Comparison of ENCODE assay signal across 12 cellular contexts in genomic region chr14:99879401-99880295, GRCh38.
DNase-seq lines count a peak whose midpoint lies in the region; ATAC-seq and TF ChIP-seq lines count a peak whose summit lies in the region.
"Had no signal": no experiment of that assay in that cellular context is flagged by ENCODE, and none has a peak within 500 bp of the region (broad histone marks: within the 10 kb centered on the region; RNA-seq: fewer than 3 reads in every experiment).

No MANE protein-coding gene starts in this region.

- H3K79me2 ChIP-seq in osteoblast (ENCODE audit: insufficient read depth, low read length): peaks cover 6% of the 10 kb centered on the region

- H3K9me3 ChIP-seq in osteoblast (ENCODE audit: low read depth, low read length): no peaks in the 10 kb centered on the region

- H3K36me3 Mint-ChIP-seq in nephron progenitor cell (ENCODE audit: low read depth): peaks cover 29% of the 10 kb centered on the region
- H3K36me3 Mint-ChIP-seq: CD4-positive, alpha-beta memory T cell had no signal

- no peaks in the 10 kb centered on the region for H3K27me3 ChIP-seq in osteoblast (ENCODE audit: insufficient read depth, low read length)
- H3K27me3 ChIP-seq in H7 (ENCODE audit: control insufficient read depth, insufficient read depth, low read length): no peaks in the 10 kb centered on the region; the same call in 1 of the 2 replicates

- H4K20me1 ChIP-seq in osteoblast (ENCODE audit: insufficient read depth, low read length): peaks cover 6% of the 10 kb centered on the region

- no peak overlapping the region for H3K4me3 ChIP-seq in epithelial cell of esophagus (ENCODE audit: low read length)
- H3K4me3 ChIP-seq in osteoblast (ENCODE audit: insufficient read depth, low read length): peak overlapping the region; percentile 41
- H3K4me3 ChIP-seq in H7 (ENCODE audit: insufficient read depth, low read depth, low read length): no peak overlapping the region

- no peak for ATAC-seq in GM19397 (IDR thresholded peaks at IDR 0.05; ENCODE audit: unreplicated experiment)

- H3K4me2 ChIP-seq in osteoblast (ENCODE audit: insufficient read depth, low read length): peak overlapping the region; percentile 83

- H3K4me1 ChIP-seq in osteoblast (ENCODE audit: insufficient read depth, low read length): peaks cover 20% of the 10 kb centered on the region

- no peak overlapping the region for H3K27ac Mint-ChIP-seq in nephron progenitor cell
- H3K27ac Mint-ChIP-seq: CD4-positive, alpha-beta memory T cell had no signal

- H3K4me1 Mint-ChIP-seq in nephron progenitor cell: peaks cover 47% of the 10 kb centered on the region
- H3K4me1 Mint-ChIP-seq: CD4-positive, alpha-beta memory T cell had no signal

- peak overlapping the region; percentile 85 for H3K27ac ChIP-seq in osteoblast (ENCODE audit: low read depth, low read length)

- peaks cover 22% of the 10 kb centered on the region for H3K27me3 Mint-ChIP-seq in nephron progenitor cell (ENCODE audit: low read depth, poor library complexity)

- H3K36me3 ChIP-seq in osteoblast (ENCODE audit: insufficient read depth, low read length) (no peaks in the 10 kb centered on the region), H7 (replicated peaks; ENCODE audit: control insufficient read depth, insufficient read depth, low read length) (no peaks in the 10 kb centered on the region)

- H3K4me3 Mint-ChIP-seq in nephron progenitor cell: no peak overlapping the region
- H3K4me3 Mint-ChIP-seq: CD4-positive, alpha-beta memory T cell had no signal

- H3K9me3 Mint-ChIP-seq in nephron progenitor cell: no peaks in the 10 kb centered on the region
- H3K9me3 Mint-ChIP-seq: CD4-positive, alpha-beta memory T cell had no signal

- no peak overlapping the region for H2AFZ ChIP-seq in osteoblast (ENCODE audit: low read length)

- TF ChIP-seq CTCF in AG09319 (IDR thresholded peaks at IDR 0.05; ENCODE audit: low read depth, low read length) (no peak), epithelial cell of esophagus (IDR thresholded peaks at IDR 0.05; ENCODE audit: insufficient read depth, low read depth, low read length, missing control alignments) (no peak), osteoblast (IDR thresholded peaks at IDR 0.05; ENCODE audit: extremely low read depth, low read depth, low read length) (no peak), nephron progenitor cell (IDR thresholded peaks at IDR 0.05) (no peak)

- DNase-seq in AG09319 (ENCODE audit: extremely low read depth, low read depth): peak; percentile 52
- peak; percentile 80 for DNase-seq in NCI-H82 (lab: John Stamatoyannopoulos, UW)
- DNase-seq in epithelial cell of esophagus (ENCODE audit: low read depth): peak; percentile 21
- DNase-seq in osteoblast (ENCODE audit: insufficient read length, low spot score, missing footprints): peak; percentile 74
- no peak for DNase-seq in H7
- DNase-seq in nephron progenitor cell: no peak
- no peak for DNase-seq in NCI-H2227 (lab: John Stamatoyannopoulos, UW; ENCODE audit: unreplicated experiment)
- DNase-seq: activated T-cell treated with anti-CD3 and anti-CD28 coated beads for 4 hours; CD4-positive, alpha-beta memory T cell; NCI-H526 treated with DMSO at 0.1 percent for 48 hours; stimulated activated naive CD4-positive, alpha-beta T cell treated with Interleukin-2 at 50 U/mL for 16 hours had no signal

Comparison
In these comparisons a context has a peak if more than half of its experiments do, and no peak if none do; other contexts are left out.
1. DNase-seq: peak in AG09319 (single experiment), NCI-H82 (single experiment), epithelial cell of esophagus (single experiment) and osteoblast (single experiment); none in H7 (single experiment), nephron progenitor cell (single experiment) and NCI-H2227 (single experiment).